1 cellular context compared by ENCODE assay signal in genomic region chr1:154272999-154273563, GRCh38.
A peak's percentile ranks its signal among the peaks of the same experiment; 100 is the strongest.
TF ChIP-seq lines count a peak whose summit lies in the region.

No MANE protein-coding gene starts in this region.

TF ChIP-seq in HepG2, 621 proteins besides CTCF, POLR2A, EP300 and RAD21:
- TF ChIP-seq RBM39 (IDR thresholded peaks at IDR 0.05; ENCODE audit: low read depth, low read length, poor library complexity, severe bottlenecking) (no peak), NRL (CRISPR knock-in tag; IDR thresholded peaks at IDR 0.05; ENCODE audit: borderline replicate concordance) (0 out of 2 replicates have a peak, but pooled peaks have one; percentile 1)
